8 cellular contexts compared by ENCODE assay signal in genomic region chr4:123661080-123661737, GRCh38.
DNase-seq lines count a peak whose midpoint lies in the region; ATAC-seq and TF ChIP-seq lines count a peak whose summit lies in the region.

No MANE protein-coding gene starts in this region.

- H3K9me3 ChIP-seq in mucosa of descending colon = peaks cover 6% of the 10 kb centered on the region

- intact Hi-C loops in mucosa of descending colon (cut with DNase I, micrococcal nuclease) = no loop called here

- DNase-seq in CD1c-positive myeloid dendritic cell (ENCODE audit: extremely low spot score) = peak; percentile 29
- DNase-seq in Jurkat, Clone E6-1 (ENCODE audit: low read depth, low spot score) = peak; percentile 7
- peak; percentile 57 to 64 for DNase-seq in cardiac fibroblast (ENCODE audit: low read depth in 2 of 2)
- no peak for DNase-seq in mucosa of descending colon
- DNase-seq in cerebellum (ENCODE audit: low spot score) = no peak
- no peak for DNase-seq in stimulated activated CD4-positive, alpha-beta T cell treated with anti-CD3 and anti-CD28 coated beads, Interleukin-2, amount 100 ng/mL, for 48 hours

- peak; percentile 40 for TF ChIP-seq CTCF in cardiac fibroblast (IDR thresholded peaks at IDR 0.05; ENCODE audit: low read depth, low read length)
- TF ChIP-seq CTCF in mucosa of descending colon (IDR thresholded peaks at IDR 0.05) = peak; percentile 5

- no peak overlapping the region for H3K4me3 ChIP-seq in Jurkat, Clone E6-1 (ENCODE audit: low read length)
- H3K4me3 ChIP-seq in cardiac fibroblast (replicated peaks in 1 of 2; ENCODE audit: low read depth in 2 of 2, low read length in 2 of 2) = no peak overlapping the region
- H3K4me3 ChIP-seq in mucosa of descending colon = no peak overlapping the region

- ATAC-seq in mucosa of descending colon (no peak), GM19397 (IDR thresholded peaks at IDR 0.05; ENCODE audit: unreplicated experiment) (no peak), GM21360 (IDR thresholded peaks at IDR 0.05; ENCODE audit: unreplicated experiment) (no peak)

- H3K36me3 ChIP-seq in mucosa of descending colon (ENCODE audit: low read depth) = no peaks in the 10 kb centered on the region

- no peaks in the 10 kb centered on the region for H3K4me1 ChIP-seq in mucosa of descending colon (ENCODE audit: low read depth)

Comparison
In these comparisons a context has a peak if more than half of its experiments do, and no peak if none do; other contexts are left out.
1. DNase-seq: peak in CD1c-positive myeloid dendritic cell (single experiment), Jurkat, Clone E6-1 (single experiment) and cardiac fibroblast (2 of 2); none in mucosa of descending colon (0 of 3), cerebellum (single experiment) and stimulated activated CD4-positive, alpha-beta T cell treated with anti-CD3 and anti-CD28 coated beads, Interleukin-2, amount 100 ng/mL, for 48 hours (0 of 2).